In the genomic region with DNA sequence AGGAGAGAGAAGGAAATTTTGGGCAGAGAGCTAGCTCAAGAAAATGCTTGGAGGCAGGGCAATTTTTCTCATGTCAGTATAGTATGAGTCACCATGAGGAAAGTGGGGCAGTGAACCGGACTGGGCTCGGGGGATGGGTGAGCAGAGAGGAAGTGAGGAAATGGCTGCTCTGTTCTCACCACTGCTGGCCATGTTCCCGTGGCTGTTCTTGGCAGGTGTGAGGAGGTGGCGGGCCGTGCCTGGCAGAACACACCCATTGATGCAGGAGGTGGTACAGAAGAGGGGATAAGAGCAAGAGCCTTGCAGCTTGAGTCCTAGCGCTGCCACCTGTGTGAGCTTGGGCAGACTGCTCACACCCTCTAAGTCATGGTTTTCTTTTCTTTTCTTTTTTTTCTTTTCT, we compare ENCODE assay signal across 1 cellular context.
TF ChIP-seq lines count a peak whose summit lies in the region.

No MANE protein-coding gene starts in this region.

TF ChIP-seq in HepG2, 621 proteins besides CTCF, POLR2A, EP300 and RAD21 (continued from another document):
- TF ChIP-seq, protein P1, sequence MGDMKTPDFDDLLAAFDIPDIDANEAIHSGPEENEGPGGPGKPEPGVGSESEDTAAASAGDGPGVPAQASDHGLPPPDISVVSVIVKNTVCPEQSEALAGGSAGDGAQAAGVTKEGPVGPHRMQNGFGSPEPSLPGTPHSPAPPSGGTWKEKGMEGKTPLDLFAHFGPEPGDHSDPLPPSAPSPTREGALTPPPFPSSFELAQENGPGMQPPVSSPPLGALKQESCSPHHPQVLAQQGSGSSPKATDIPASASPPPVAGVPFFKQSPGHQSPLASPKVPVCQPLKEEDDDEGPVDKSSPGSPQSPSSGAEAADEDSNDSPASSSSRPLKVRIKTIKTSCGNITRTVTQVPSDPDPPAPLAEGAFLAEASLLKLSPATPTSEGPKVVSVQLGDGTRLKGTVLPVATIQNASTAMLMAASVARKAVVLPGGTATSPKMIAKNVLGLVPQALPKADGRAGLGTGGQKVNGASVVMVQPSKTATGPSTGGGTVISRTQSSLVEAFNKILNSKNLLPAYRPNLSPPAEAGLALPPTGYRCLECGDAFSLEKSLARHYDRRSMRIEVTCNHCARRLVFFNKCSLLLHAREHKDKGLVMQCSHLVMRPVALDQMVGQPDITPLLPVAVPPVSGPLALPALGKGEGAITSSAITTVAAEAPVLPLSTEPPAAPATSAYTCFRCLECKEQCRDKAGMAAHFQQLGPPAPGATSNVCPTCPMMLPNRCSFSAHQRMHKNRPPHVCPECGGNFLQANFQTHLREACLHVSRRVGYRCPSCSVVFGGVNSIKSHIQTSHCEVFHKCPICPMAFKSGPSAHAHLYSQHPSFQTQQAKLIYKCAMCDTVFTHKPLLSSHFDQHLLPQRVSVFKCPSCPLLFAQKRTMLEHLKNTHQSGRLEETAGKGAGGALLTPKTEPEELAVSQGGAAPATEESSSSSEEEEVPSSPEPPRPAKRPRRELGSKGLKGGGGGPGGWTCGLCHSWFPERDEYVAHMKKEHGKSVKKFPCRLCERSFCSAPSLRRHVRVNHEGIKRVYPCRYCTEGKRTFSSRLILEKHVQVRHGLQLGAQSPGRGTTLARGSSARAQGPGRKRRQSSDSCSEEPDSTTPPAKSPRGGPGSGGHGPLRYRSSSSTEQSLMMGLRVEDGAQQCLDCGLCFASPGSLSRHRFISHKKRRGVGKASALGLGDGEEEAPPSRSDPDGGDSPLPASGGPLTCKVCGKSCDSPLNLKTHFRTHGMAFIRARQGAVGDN (CRISPR knock-in tag; IDR thresholded peaks at IDR 0.05) = peak; percentile 53
- peak; percentile 50; the same call in 1 of the 2 replicates for TF ChIP-seq JUND (CRISPR knock-in tag; IDR thresholded peaks at IDR 0.05)
- TF ChIP-seq SAP130 (CRISPR knock-in tag; IDR thresholded peaks at IDR 0.05; ENCODE audit: low read depth) = 0 out of 2 replicates have a peak, but pooled peaks have one; percentile 16
- TF ChIP-seq ZNF367 (CRISPR knock-in tag; IDR thresholded peaks at IDR 0.05; ENCODE audit: borderline replicate concordance) = no peak
- TF ChIP-seq KMT2A (CRISPR knock-in tag; IDR thresholded peaks at IDR 0.05) = no peak
- 0 out of 2 replicates have a peak, but pooled peaks have one; percentile 36 for TF ChIP-seq ELF3 (CRISPR knock-in tag; IDR thresholded peaks at IDR 0.05)
- TF ChIP-seq THAP7 (CRISPR knock-in tag; IDR thresholded peaks at IDR 0.05) = no peak
- TF ChIP-seq PHF8 (CRISPR knock-in tag; IDR thresholded peaks at IDR 0.05) = no peak
- no peak for TF ChIP-seq NR2F6 (IDR thresholded peaks at IDR 0.05)
- no peak for TF ChIP-seq NR2F6 (CRISPR knock-in tag; IDR thresholded peaks at IDR 0.05)
- TF ChIP-seq HMGXB3 (CRISPR knock-in tag; IDR thresholded peaks at IDR 0.05; ENCODE audit: borderline replicate concordance) = no peak
- TF ChIP-seq HES4 (CRISPR knock-in tag; IDR thresholded peaks at IDR 0.05; ENCODE audit: borderline replicate concordance) = no peak
- TF ChIP-seq, protein P2, sequence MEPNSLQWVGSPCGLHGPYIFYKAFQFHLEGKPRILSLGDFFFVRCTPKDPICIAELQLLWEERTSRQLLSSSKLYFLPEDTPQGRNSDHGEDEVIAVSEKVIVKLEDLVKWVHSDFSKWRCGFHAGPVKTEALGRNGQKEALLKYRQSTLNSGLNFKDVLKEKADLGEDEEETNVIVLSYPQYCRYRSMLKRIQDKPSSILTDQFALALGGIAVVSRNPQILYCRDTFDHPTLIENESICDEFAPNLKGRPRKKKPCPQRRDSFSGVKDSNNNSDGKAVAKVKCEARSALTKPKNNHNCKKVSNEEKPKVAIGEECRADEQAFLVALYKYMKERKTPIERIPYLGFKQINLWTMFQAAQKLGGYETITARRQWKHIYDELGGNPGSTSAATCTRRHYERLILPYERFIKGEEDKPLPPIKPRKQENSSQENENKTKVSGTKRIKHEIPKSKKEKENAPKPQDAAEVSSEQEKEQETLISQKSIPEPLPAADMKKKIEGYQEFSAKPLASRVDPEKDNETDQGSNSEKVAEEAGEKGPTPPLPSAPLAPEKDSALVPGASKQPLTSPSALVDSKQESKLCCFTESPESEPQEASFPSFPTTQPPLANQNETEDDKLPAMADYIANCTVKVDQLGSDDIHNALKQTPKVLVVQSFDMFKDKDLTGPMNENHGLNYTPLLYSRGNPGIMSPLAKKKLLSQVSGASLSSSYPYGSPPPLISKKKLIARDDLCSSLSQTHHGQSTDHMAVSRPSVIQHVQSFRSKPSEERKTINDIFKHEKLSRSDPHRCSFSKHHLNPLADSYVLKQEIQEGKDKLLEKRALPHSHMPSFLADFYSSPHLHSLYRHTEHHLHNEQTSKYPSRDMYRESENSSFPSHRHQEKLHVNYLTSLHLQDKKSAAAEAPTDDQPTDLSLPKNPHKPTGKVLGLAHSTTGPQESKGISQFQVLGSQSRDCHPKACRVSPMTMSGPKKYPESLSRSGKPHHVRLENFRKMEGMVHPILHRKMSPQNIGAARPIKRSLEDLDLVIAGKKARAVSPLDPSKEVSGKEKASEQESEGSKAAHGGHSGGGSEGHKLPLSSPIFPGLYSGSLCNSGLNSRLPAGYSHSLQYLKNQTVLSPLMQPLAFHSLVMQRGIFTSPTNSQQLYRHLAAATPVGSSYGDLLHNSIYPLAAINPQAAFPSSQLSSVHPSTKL (CRISPR knock-in tag; IDR thresholded peaks at IDR 0.05) = 0 out of 2 replicates have a peak, but pooled peaks have one; percentile 16
- no peak for TF ChIP-seq PAX8 (CRISPR knock-in tag; IDR thresholded peaks at IDR 0.05; ENCODE audit: borderline replicate concordance)
- no peak for TF ChIP-seq ZMAT3 (CRISPR knock-in tag; conservative IDR thresholded peaks at IDR 0.05)
- TF ChIP-seq ZNF772 (CRISPR knock-in tag; IDR thresholded peaks at IDR 0.05) = no peak
- TF ChIP-seq, protein P3, sequence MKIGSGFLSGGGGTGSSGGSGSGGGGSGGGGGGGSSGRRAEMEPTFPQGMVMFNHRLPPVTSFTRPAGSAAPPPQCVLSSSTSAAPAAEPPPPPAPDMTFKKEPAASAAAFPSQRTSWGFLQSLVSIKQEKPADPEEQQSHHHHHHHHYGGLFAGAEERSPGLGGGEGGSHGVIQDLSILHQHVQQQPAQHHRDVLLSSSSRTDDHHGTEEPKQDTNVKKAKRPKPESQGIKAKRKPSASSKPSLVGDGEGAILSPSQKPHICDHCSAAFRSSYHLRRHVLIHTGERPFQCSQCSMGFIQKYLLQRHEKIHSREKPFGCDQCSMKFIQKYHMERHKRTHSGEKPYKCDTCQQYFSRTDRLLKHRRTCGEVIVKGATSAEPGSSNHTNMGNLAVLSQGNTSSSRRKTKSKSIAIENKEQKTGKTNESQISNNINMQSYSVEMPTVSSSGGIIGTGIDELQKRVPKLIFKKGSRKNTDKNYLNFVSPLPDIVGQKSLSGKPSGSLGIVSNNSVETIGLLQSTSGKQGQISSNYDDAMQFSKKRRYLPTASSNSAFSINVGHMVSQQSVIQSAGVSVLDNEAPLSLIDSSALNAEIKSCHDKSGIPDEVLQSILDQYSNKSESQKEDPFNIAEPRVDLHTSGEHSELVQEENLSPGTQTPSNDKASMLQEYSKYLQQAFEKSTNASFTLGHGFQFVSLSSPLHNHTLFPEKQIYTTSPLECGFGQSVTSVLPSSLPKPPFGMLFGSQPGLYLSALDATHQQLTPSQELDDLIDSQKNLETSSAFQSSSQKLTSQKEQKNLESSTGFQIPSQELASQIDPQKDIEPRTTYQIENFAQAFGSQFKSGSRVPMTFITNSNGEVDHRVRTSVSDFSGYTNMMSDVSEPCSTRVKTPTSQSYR (CRISPR knock-in tag; IDR thresholded peaks at IDR 0.05; ENCODE audit: borderline replicate concordance) = peak; percentile 79; the same call in 1 of the 2 replicates
- TF ChIP-seq ATF7 (IDR thresholded peaks at IDR 0.05) = no peak
- no peak for TF ChIP-seq ATF7 (CRISPR knock-in tag; IDR thresholded peaks at IDR 0.05)
- TF ChIP-seq MAX (IDR thresholded peaks at IDR 0.05) = peak; percentile 35; the same call in 1 of the 2 replicates
- TF ChIP-seq GABPB1 (CRISPR knock-in tag; IDR thresholded peaks at IDR 0.05) = peak; percentile 66
- TF ChIP-seq NR0B2 (CRISPR knock-in tag; IDR thresholded peaks at IDR 0.05) = no peak
- TF ChIP-seq MAFF (IDR thresholded peaks at IDR 0.05; ENCODE audit: low read depth, low read length) = no peak
- TF ChIP-seq ZEB1 (IDR thresholded peaks at IDR 0.05; ENCODE audit: insufficient replicate concordance, low read depth) = no peak
- TF ChIP-seq ZNF276 (CRISPR knock-in tag; IDR thresholded peaks at IDR 0.05; ENCODE audit: low read depth) = no peak
- TF ChIP-seq KLF15 (CRISPR knock-in tag; IDR thresholded peaks at IDR 0.05; ENCODE audit: borderline replicate concordance) = no peak
- TF ChIP-seq ZFP90 (CRISPR knock-in tag; IDR thresholded peaks at IDR 0.05; ENCODE audit: borderline replicate concordance) = no peak
- TF ChIP-seq U2AF2 (IDR thresholded peaks at IDR 0.05; ENCODE audit: low read depth, low read length) = no peak
- TF ChIP-seq FOSL1 (CRISPR knock-in tag; IDR thresholded peaks at IDR 0.05; ENCODE audit: borderline replicate concordance) = peak; percentile 32; the same call in 1 of the 2 replicates
- no peak for TF ChIP-seq ZNF720 (CRISPR knock-in tag; IDR thresholded peaks at IDR 0.05)
- no peak for TF ChIP-seq THAP11 (CRISPR knock-in tag; IDR thresholded peaks at IDR 0.05)
- TF ChIP-seq ZNF792 (CRISPR knock-in tag; IDR thresholded peaks at IDR 0.05) = no peak
- TF ChIP-seq KDM2A (CRISPR knock-in tag; IDR thresholded peaks at IDR 0.05; ENCODE audit: borderline replicate concordance, low read depth) = no peak
- TF ChIP-seq ETV5 (CRISPR knock-in tag; IDR thresholded peaks at IDR 0.05; ENCODE audit: borderline replicate concordance) = peak; percentile 39; the same call in 1 of the 2 replicates
- TF ChIP-seq AHR (CRISPR knock-in tag; IDR thresholded peaks at IDR 0.05) = no peak
- TF ChIP-seq, protein P4, sequence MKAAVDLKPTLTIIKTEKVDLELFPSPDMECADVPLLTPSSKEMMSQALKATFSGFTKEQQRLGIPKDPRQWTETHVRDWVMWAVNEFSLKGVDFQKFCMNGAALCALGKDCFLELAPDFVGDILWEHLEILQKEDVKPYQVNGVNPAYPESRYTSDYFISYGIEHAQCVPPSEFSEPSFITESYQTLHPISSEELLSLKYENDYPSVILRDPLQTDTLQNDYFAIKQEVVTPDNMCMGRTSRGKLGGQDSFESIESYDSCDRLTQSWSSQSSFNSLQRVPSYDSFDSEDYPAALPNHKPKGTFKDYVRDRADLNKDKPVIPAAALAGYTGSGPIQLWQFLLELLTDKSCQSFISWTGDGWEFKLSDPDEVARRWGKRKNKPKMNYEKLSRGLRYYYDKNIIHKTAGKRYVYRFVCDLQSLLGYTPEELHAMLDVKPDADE (CRISPR knock-in tag; IDR thresholded peaks at IDR 0.05) = no peak
- TF ChIP-seq RBM39 (IDR thresholded peaks at IDR 0.05; ENCODE audit: low read depth, low read length, poor library complexity, severe bottlenecking) = no peak
